ENCODE assay signal across 9 cellular contexts in genomic region chr1:12148958-12149790, GRCh38. TPM values are rescaled to one million over a fixed set of nuclear protein-coding genes. Genes with fewer than 3 reads are reported as not detected.
A peak's percentile ranks its signal among the peaks of the same experiment; 100 is the strongest.
DNase-seq lines count a peak whose midpoint lies in the region; FAIRE-seq and TF ChIP-seq lines count a peak whose summit lies in the region.
"Had no signal": no experiment of that assay in that cellular context is flagged by ENCODE, and none has a peak within 500 bp of the region (broad histone marks: within the 10 kb centered on the region; RNA-seq: fewer than 3 reads in every experiment).

No MANE protein-coding gene starts in this region.

- no peak for FAIRE-seq in frontal cortex (lab: Jason Lieb, UNC)

- H3K9me3 ChIP-seq in breast epithelium (no peaks in the 10 kb centered on the region), SU-DHL-6 (ENCODE audit: insufficient read depth, low read length) (no peaks in the 10 kb centered on the region), tibial nerve (peaks cover 0 to 5% (median 0%) of the 10 kb centered on the region in 4 donors)

- H3K27me3 ChIP-seq in breast epithelium (no peaks in the 10 kb centered on the region), SU-DHL-6 (ENCODE audit: low read length) (no peaks in the 10 kb centered on the region), tibial nerve (no peaks in the 10 kb centered on the region)

- DNase-seq in breast epithelium (ENCODE audit: low spot score in 2 of 2), result no peak
- DNase-seq in MCF 10A (ENCODE audit: unreplicated experiment), result no peak
- peak; percentile 68 for DNase-seq in germinal center (ENCODE audit: low spot score)
- DNase-seq in tibial nerve (ENCODE audit: low spot score in 2 of 2), result no peak
- DNase-seq in islet precursor cell, result no peak
- DNase-seq in frontal cortex (ENCODE audit: low spot score in 2 of 2), result no peak
- no peak for DNase-seq in T-helper 9 cell
- DNase-seq: occipital lobe had no signal

- peak overlapping the region; percentile 65 for H2AFZ ChIP-seq in SU-DHL-6 (ENCODE audit: low read depth, low read length, severe bottlenecking)

- no peak overlapping the region for H3K4me3 Mint-ChIP-seq in MCF 10A (ENCODE audit: unreplicated experiment)

- TF ChIP-seq EP300 in tibial nerve (IDR thresholded peaks at IDR 0.05), result no peak

- no peak overlapping the region for H3K4me3 ChIP-seq in breast epithelium
- H3K4me3 ChIP-seq in SU-DHL-6 (ENCODE audit: insufficient read depth, low read length, poor library complexity, severe bottlenecking), result peak overlapping the region; percentile 43
- H3K4me3 ChIP-seq in tibial nerve, result no peak overlapping the region

- TF ChIP-seq CTCF in breast epithelium (IDR thresholded peaks at IDR 0.05) (no peak), MCF 10A (IDR thresholded peaks at IDR 0.05; ENCODE audit: unreplicated experiment) (no peak), SU-DHL-6 (IDR thresholded peaks at IDR 0.05; ENCODE audit: insufficient read depth, low read length, poor library complexity, severe bottlenecking) (no peak), tibial nerve (IDR thresholded peaks at IDR 0.05) (no peak)

- no peak for TF ChIP-seq POLR2A in breast epithelium (IDR thresholded peaks at IDR 0.05)
- TF ChIP-seq POLR2A in tibial nerve (IDR thresholded peaks at IDR 0.05), result no peak

- no peaks in the 10 kb centered on the region for H3K9me3 Mint-ChIP-seq in MCF 10A (ENCODE audit: unreplicated experiment)

- CTCF ChIA-PET in MCF 10A (lab: Yijun Ruan, JAX), result interaction anchor here (0.6 to 2.0 kb wide), 6 partner anchors 10 to 65 kb away, joined by 3 to 6 read pairs (median 4); no protein-coding TSS in a partner anchor

- WGBS in tibial nerve, 2 donors, result 77 to 86% methylated on average over 5 of the region's 5 CpGs

- peak overlapping the region; percentile 36 to 76 for H3K27ac ChIP-seq in breast epithelium
- H3K27ac ChIP-seq in SU-DHL-6 (ENCODE audit: low read depth, low read length), result peak overlapping the region; percentile 94
- peak overlapping the region in 3 of 4 donors; percentile 15 to 72 (median 65) for H3K27ac ChIP-seq in tibial nerve

- H4K20me1 ChIP-seq in SU-DHL-6 (ENCODE audit: low read depth, low read length), result no peaks in the 10 kb centered on the region

- H3K36me3 ChIP-seq in breast epithelium (no peaks in the 10 kb centered on the region), SU-DHL-6 (ENCODE audit: low read length) (no peaks in the 10 kb centered on the region), tibial nerve (no peaks in the 10 kb centered on the region)

- peaks cover 10% of the 10 kb centered on the region for H3K27me3 Mint-ChIP-seq in MCF 10A (ENCODE audit: insufficient read depth, unreplicated experiment)

- no peaks in the 10 kb centered on the region for H3K36me3 Mint-ChIP-seq in MCF 10A (ENCODE audit: insufficient read depth, unreplicated experiment)

- POLR2A ChIA-PET in MCF 10A (lab: Yijun Ruan, JAX), result interaction anchor here (1.6 kb wide), 1 partner anchor 13 kb away, joined by 5 read pairs; no protein-coding TSS in a partner anchor

- intact Hi-C loops in breast epithelium (cut with DNase I; ENCODE audit: low total_unique reads), result no loop called here
- intact Hi-C loops in MCF 10A (cut with micrococcal nuclease), result no loop called here

- H3K9ac ChIP-seq in SU-DHL-6 (ENCODE audit: low read length), result peak overlapping the region; percentile 52

- H3K27ac Mint-ChIP-seq in MCF 10A (ENCODE audit: low read depth, unreplicated experiment), result no peak overlapping the region

- peaks cover 9% of the 10 kb centered on the region for H3K4me1 Mint-ChIP-seq in MCF 10A (ENCODE audit: insufficient read depth, unreplicated experiment)

- H3K4me2 ChIP-seq in SU-DHL-6 (ENCODE audit: low read depth, low read length, poor library complexity, severe bottlenecking), result peak overlapping the region; percentile 77

- H3K79me2 ChIP-seq in SU-DHL-6 (ENCODE audit: insufficient read depth, low read length), result no peaks in the 10 kb centered on the region

- no peaks in the 10 kb centered on the region for H3K9me2 ChIP-seq in SU-DHL-6 (replicated peaks; ENCODE audit: insufficient read depth, low read length)

- BruUV-seq in MCF 10A (replicated peaks; lab: Mats Ljungman, UMichigan), result no TSS peak

- H3K4me1 ChIP-seq in breast epithelium, result peaks cover 3% of the 10 kb centered on the region in 2 donors
- H3K4me1 ChIP-seq in tibial nerve, result peaks cover 0 to 59% (median 33%) of the 10 kb centered on the region in 4 donors

- peaks cover 38% of the 10 kb centered on the region for H3F3A ChIP-seq in SU-DHL-6 (ENCODE audit: insufficient read depth)

RNA-seq across cellular contexts. Expression of gene TNFRSF1B, which starts 17.6 kb away (rescaled TPM):
- 10 to 100 TPM; 25.0 to 48.8 (median 35.1) TPM for total RNA-seq in breast epithelium
- total RNA-seq in MCF 10A (2022), result 0.22 TPM in 1 of 2 replicates, not detected in the other
- 10 to 100 TPM; 27.4 to 62.1 (median 43.5) TPM for total RNA-seq in tibial nerve
- total RNA-seq in frontal cortex, result 2.0 TPM
